ENCODE assay signal across 8 cellular contexts in the genomic region with DNA sequence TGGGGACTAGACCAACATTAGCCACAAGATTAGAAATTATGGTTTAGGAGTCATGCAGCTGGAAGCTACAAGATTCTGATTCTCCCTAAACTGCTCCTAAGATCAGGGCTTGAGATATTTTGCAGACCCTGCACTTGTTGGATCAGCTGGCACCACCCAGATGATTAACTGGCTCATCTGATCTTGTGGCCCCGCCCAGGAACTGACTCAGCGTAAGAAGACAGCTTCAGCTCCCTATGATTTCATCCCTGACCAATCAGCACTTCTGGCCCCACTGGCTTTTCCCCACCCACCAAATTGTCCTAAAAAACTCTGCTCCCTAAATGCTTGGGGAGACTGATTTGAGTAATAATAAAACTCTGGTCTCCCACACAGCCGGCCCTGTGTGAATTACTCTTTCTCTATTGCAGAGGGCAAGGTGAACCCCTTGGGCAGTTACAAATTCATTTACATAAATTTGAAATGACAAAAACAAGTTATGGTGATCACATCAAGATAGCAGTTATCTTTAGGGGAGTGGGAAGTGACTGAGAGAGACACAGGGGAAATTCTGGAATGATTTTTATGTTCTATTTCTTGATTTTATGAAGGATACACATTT.
A peak's percentile ranks its signal among the peaks of the same experiment; 100 is the strongest.
DNase-seq lines count a peak whose midpoint lies in the region; ATAC-seq and TF ChIP-seq lines count a peak whose summit lies in the region.

No MANE protein-coding gene starts in this region.

- TF ChIP-seq CTCF in cardiac fibroblast (IDR thresholded peaks at IDR 0.05; ENCODE audit: low read depth, low read length): no peak
- no peak for TF ChIP-seq CTCF in psoas muscle (IDR thresholded peaks at IDR 0.05)

- intact Hi-C loops in psoas muscle (cut with DNase I): no loop called here

- no peak for ATAC-seq in psoas muscle
- ATAC-seq in HG02678 (IDR thresholded peaks at IDR 0.05; ENCODE audit: unreplicated experiment): no peak
- no peak for ATAC-seq in GM19324 (IDR thresholded peaks at IDR 0.05; ENCODE audit: low FRiP score, unreplicated experiment)
- no peak for ATAC-seq in HG03521 (IDR thresholded peaks at IDR 0.05; ENCODE audit: unreplicated experiment)

- no peaks in the 10 kb centered on the region for H3K36me3 ChIP-seq in psoas muscle (ENCODE audit: insufficient read depth in 1 of 2, low read depth in 1 of 2)

- H3K9me3 ChIP-seq in psoas muscle: no peaks in the 10 kb centered on the region

- H3K4me1 ChIP-seq in psoas muscle: no peaks in the 10 kb centered on the region

- WGBS in psoas muscle, 3 donors: 75 to 80% (median 78%) methylated on average over 3 of the region's 3 CpGs

- no peak overlapping the region for H3K27ac ChIP-seq in psoas muscle

- DNase-seq in GM03348 (ENCODE audit: low spot score) (peak; percentile 56), NCI-H226 (peak; percentile 86), cardiac fibroblast (ENCODE audit: low read depth in 2 of 2) (peak; percentile 76 to 97), psoas muscle (peak; percentile 52 to 64), NCI-H774 (lab: John Stamatoyannopoulos, UW) (no peak)

- H3K4me3 ChIP-seq in cardiac fibroblast (replicated peaks in 1 of 2; ENCODE audit: low read depth in 2 of 2, low read length in 2 of 2): no peak overlapping the region
- no peak overlapping the region for H3K4me3 ChIP-seq in psoas muscle

- H3K27me3 ChIP-seq in psoas muscle (ENCODE audit: insufficient read depth in 3 of 3, low read length in 2 of 3): no peaks in the 10 kb centered on the region
